19 cellular contexts compared by ENCODE assay signal in the genomic region with DNA sequence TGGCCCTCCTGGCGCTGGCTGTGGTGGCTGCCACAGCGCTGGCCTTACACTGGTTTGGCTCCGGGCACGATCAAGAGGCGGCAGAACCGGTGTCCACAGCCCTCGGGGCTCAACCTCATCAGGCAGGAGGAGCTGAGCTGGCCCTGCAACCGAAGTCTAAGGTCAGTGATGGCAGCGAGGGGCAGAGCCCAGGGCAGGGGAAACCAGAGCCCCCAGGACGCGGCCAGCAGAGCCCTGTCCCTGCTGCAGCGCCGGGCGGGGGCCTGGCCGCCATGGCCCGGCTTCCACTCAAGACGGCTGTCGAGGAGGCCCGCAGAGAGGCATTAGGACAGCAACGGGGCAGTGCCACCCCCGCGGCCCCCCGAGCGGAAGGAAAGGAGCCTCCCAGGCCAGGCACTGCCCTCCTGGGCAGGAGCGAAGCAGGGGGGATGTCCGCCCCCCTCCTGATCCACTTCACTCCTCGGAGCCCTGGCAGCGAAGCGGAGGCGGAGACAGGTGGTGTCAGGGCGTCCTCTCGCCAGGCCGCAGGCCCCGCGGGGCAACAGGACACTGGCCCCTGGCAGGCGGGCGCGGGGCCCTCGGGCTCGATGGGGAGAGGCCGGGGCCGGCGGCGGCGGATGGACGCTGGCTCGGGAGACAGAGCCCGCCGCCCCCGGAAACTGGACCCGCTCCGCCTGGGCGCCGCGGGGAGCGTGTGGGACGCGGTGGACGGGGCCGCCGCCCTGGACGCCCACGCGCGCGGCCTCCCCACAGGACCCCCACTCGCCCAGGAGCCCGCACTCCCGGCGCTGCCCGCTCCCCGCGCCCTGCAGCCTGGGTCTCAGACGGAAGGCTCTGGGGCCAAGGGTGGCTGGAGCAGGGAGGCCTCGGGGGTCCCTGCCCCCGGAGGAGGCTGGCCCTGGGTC. TPM values are rescaled to one million over a fixed set of nuclear protein-coding genes. Genes with fewer than 3 reads are reported as not detected.
DNase-seq lines count a peak whose midpoint lies in the region; TF ChIP-seq lines count a peak whose summit lies in the region.
"Had no signal": no experiment of that assay in that cellular context is flagged by ENCODE, and none has a peak within 500 bp of the region (broad histone marks: within the 10 kb centered on the region; RNA-seq: fewer than 3 reads in every experiment).

No MANE protein-coding gene starts in this region.

- no peaks in the 10 kb centered on the region for H3K27me3 Mint-ChIP-seq in T-helper 1 cell treated with Interleukin-12 subunit alpha and Interleukin-12 subunit beta and Interleukin-4 antibody, amounts not matched to agents 30 μg/mL and 1 μg/mL, for 36 hours (ENCODE audit: low read depth)
- H3K27me3 Mint-ChIP-seq in chondrocyte (ENCODE audit: low read depth), result no peaks in the 10 kb centered on the region

- H3K9me3 Mint-ChIP-seq in T-helper 1 cell treated with Interleukin-12 subunit alpha and Interleukin-12 subunit beta and Interleukin-4 antibody, amounts not matched to agents 30 μg/mL and 1 μg/mL, for 36 hours, result no peaks in the 10 kb centered on the region
- no peaks in the 10 kb centered on the region for H3K9me3 Mint-ChIP-seq in chondrocyte (ENCODE audit: low read depth)
- H3K9me3 Mint-ChIP-seq: nephron progenitor cell had no signal

- TF ChIP-seq CTCF in chondrocyte (IDR thresholded peaks at IDR 0.05), result no peak
- TF ChIP-seq CTCF in parathyroid adenoma (IDR thresholded peaks at IDR 0.05), result no peak

- no peak overlapping the region for H3K4me3 ChIP-seq in H7 (ENCODE audit: insufficient read depth, low read depth, low read length)
- H3K4me3 ChIP-seq in parathyroid adenoma (ENCODE audit: low read depth, low read length), result peak overlapping the region; percentile 19
- H3K4me3 ChIP-seq: Peyer's patch, right atrium auricular region had no signal

- H3K27me3 ChIP-seq in H7 (ENCODE audit: control insufficient read depth, insufficient read depth, low read length) (peaks cover 9% of the 10 kb centered on the region), parathyroid adenoma (ENCODE audit: control insufficient read depth, insufficient read depth, low read length) (no peaks in the 10 kb centered on the region)

- DNase-seq in T-helper 1 cell (no peak), H7 (peak; percentile 73), chondrocyte (ENCODE audit: low spot score) (peak; percentile 90), NCI-H526 (lab: John Stamatoyannopoulos, UW) (no peak), DMS153 (lab: John Stamatoyannopoulos, UW) (no peak)
- no peak for DNase-seq in effector CD4-positive, alpha-beta T cell
- DNase-seq: HCEC 1CT; hypothalamus; NCI-H1694 treated with DMSO at 0.1 percent for 48 hours; NCI-H524 treated with DMSO at 0.1 percent for 48 hours; nephron progenitor cell; stimulated activated CD4-positive, alpha-beta T cell treated with anti-CD3 and anti-CD28 coated beads, Interleukin-4, amount 100 ng/mL, for 24 hours; stimulated activated naive CD4-positive, alpha-beta T cell had no signal

- peak overlapping the region; percentile 70 for H2AFZ ChIP-seq in parathyroid adenoma

- no peaks in the 10 kb centered on the region for H3K36me3 ChIP-seq in H7 (replicated peaks; ENCODE audit: control insufficient read depth, insufficient read depth, low read length)
- H3K36me3 ChIP-seq in parathyroid adenoma (ENCODE audit: control insufficient read depth, insufficient read depth, low read length), result no peaks in the 10 kb centered on the region
- H3K36me3 ChIP-seq: Peyer's patch, right atrium auricular region had no signal

- peaks cover 46% of the 10 kb centered on the region for H3K4me1 Mint-ChIP-seq in T-helper 1 cell treated with Interleukin-12 subunit alpha and Interleukin-12 subunit beta and Interleukin-4 antibody, amounts not matched to agents 30 μg/mL and 1 μg/mL, for 36 hours (ENCODE audit: low read depth)
- peaks cover 15% of the 10 kb centered on the region for H3K4me1 Mint-ChIP-seq in chondrocyte (ENCODE audit: low read depth)

- H3K4me2 ChIP-seq in parathyroid adenoma (ENCODE audit: low read length), result peak overlapping the region; percentile 56

- H3K79me2 ChIP-seq in parathyroid adenoma, result no peaks in the 10 kb centered on the region

- no peak overlapping the region for H3K9ac ChIP-seq in parathyroid adenoma

- H3K4me3 Mint-ChIP-seq in T-helper 1 cell treated with Interleukin-12 subunit alpha and Interleukin-12 subunit beta and Interleukin-4 antibody, amounts not matched to agents 30 μg/mL and 1 μg/mL, for 36 hours, result peak overlapping the region; percentile 58
- peak overlapping the region; percentile 6 for H3K4me3 Mint-ChIP-seq in chondrocyte (ENCODE audit: unreplicated experiment)
- H3K4me3 Mint-ChIP-seq: nephron progenitor cell had no signal

- peaks cover 13% of the 10 kb centered on the region for H3K36me3 Mint-ChIP-seq in T-helper 1 cell treated with Interleukin-12 subunit alpha and Interleukin-12 subunit beta and Interleukin-4 antibody, amounts not matched to agents 30 μg/mL and 1 μg/mL, for 36 hours (ENCODE audit: low read depth)
- peaks cover 2% of the 10 kb centered on the region for H3K36me3 Mint-ChIP-seq in chondrocyte (ENCODE audit: low read depth)

- no peak overlapping the region for H3K27ac ChIP-seq in parathyroid adenoma
- H3K27ac ChIP-seq: right atrium auricular region had no signal

- peak overlapping the region; percentile 55 for H3K27ac Mint-ChIP-seq in T-helper 1 cell treated with Interleukin-12 subunit alpha and Interleukin-12 subunit beta and Interleukin-4 antibody, amounts not matched to agents 30 μg/mL and 1 μg/mL, for 36 hours
- H3K27ac Mint-ChIP-seq in chondrocyte (ENCODE audit: unreplicated experiment), result peak overlapping the region; percentile 91
- H3K27ac Mint-ChIP-seq: nephron progenitor cell had no signal

- H3K4me1 ChIP-seq in parathyroid adenoma, result peaks cover 7% of the 10 kb centered on the region

- no peaks in the 10 kb centered on the region for H3K9me3 ChIP-seq in parathyroid adenoma (ENCODE audit: control insufficient read depth, low read length)
- H3K9me3 ChIP-seq: Peyer's patch, right atrium auricular region had no signal

RNA-seq across cellular contexts. Expression of gene KLHDC7B, which starts 0.9 kb away (rescaled TPM):
- not detected in 2 replicates for total RNA-seq in H7 (2014; rRNA removed; shearing (Covaris generic))
- total RNA-seq in chondrocyte, result 0.34 to 7.2 TPM (median 6.3 TPM) in 3 replicates
- total RNA-seq: right atrium auricular region had no signal

RNA-seq across cellular contexts. Expression of gene SYCE3, which starts 16.1 kb away (rescaled TPM):
- not detected in 2 replicates for total RNA-seq in H7 (2014; rRNA removed; shearing (Covaris generic))
- total RNA-seq in chondrocyte, result not detected in 3 replicates
- total RNA-seq: esophagus mucosa; Peyer's patch; right atrium auricular region; T-helper 1 cell treated with Interleukin-12 subunit alpha and Interleukin-12 subunit beta and Interleukin-4 antibody, amounts not matched to agents 30 ng/mL and 1 ng/mL, for 36 hours had no signal

RNA-seq across cellular contexts. Expression of gene TYMP, which starts 16.8 kb away (rescaled TPM):
- total RNA-seq in H7 (2014; rRNA removed; shearing (Covaris generic)), result 0.55 and 1.1 TPM in 2 replicates
- total RNA-seq in chondrocyte, result 12.5 to 39.5 TPM (median 39.3 TPM) in 3 replicates

RNA-seq across cellular contexts. Expression of gene SCO2, which starts 21.2 kb away (rescaled TPM):
- total RNA-seq in H7 (2014; rRNA removed; shearing (Covaris generic)), result 1.2 TPM in 1 of 2 replicates, not detected in the other
- 4.4 to 5.4 TPM in 2 of 3 replicates, not detected in the other for total RNA-seq in chondrocyte

RNA-seq across cellular contexts. Expression of gene CPT1B, which starts 31.6 kb away (rescaled TPM):
- 24.0 and 27.6 TPM in 2 replicates for total RNA-seq in H7 (2014; rRNA removed; shearing (Covaris generic))
- 33.9 to 42.6 TPM (median 34.7 TPM) in 3 replicates for total RNA-seq in chondrocyte

Comparison
In these comparisons a context has a peak if more than half of its experiments do, and no peak if none do; other contexts are left out.
1. DNase-seq: peak in H7 (single experiment) and chondrocyte (single experiment); none in T-helper 1 cell (0 of 5), NCI-H526 (0 of 2), effector CD4-positive, alpha-beta T cell (single experiment) and DMS153 (single experiment).